8 cellular contexts compared by ENCODE assay signal in genomic region chr9:133702798-133703570, GRCh38. TPM values are rescaled to one million over a fixed set of nuclear protein-coding genes. Genes with fewer than 3 reads are reported as not detected.
A peak's percentile ranks its signal among the peaks of the same experiment; 100 is the strongest.
DNase-seq lines count a peak whose midpoint lies in the region; ATAC-seq and TF ChIP-seq lines count a peak whose summit lies in the region.

No MANE protein-coding gene starts in this region.

- H3K27me3 Mint-ChIP-seq in activated T-cell treated with anti-CD3 and anti-CD28 coated beads, Interleukin-2, amount 50 U/mL, for 72 hours (ENCODE audit: low read depth): no peaks in the 10 kb centered on the region

- peak; percentile 26 to 30 for ATAC-seq in activated T-cell treated with anti-CD3 and anti-CD28 coated beads, Interleukin-2, amount 50 U/mL, for 72 hours (replicated peaks in 1 of 2)
- ATAC-seq in GM21529 (IDR thresholded peaks at IDR 0.05; ENCODE audit: unreplicated experiment): no peak
- ATAC-seq in esophagus mucosa: no peak
- ATAC-seq in HG03457 (IDR thresholded peaks at IDR 0.05; ENCODE audit: unreplicated experiment): no peak

- DNase-seq in NCI-H510A (lab: John Stamatoyannopoulos, UW) (peak; percentile 33), right atrium auricular region (ENCODE audit: low spot score) (no peak), DMS53 (lab: John Stamatoyannopoulos, UW) (no peak)
- peak; percentile 25 to 33 for DNase-seq in activated T-cell treated with anti-CD3 and anti-CD28 coated beads, Interleukin-2, amount 50 U/mL, for 72 hours
- peak; percentile 42 for DNase-seq in stimulated activated CD8-positive, alpha-beta memory T cell treated with anti-CD3 and anti-CD28 coated beads, Interleukin-4, amount 100 ng/mL, for 48 hours

- peak overlapping the region; percentile 11 to 41 for H3K4me3 ChIP-seq in right atrium auricular region

- peaks cover 49% of the 10 kb centered on the region for H3K4me1 Mint-ChIP-seq in activated T-cell treated with anti-CD3 and anti-CD28 coated beads, Interleukin-2, amount 50 U/mL, for 72 hours (ENCODE audit: low read depth)

- peak overlapping the region; percentile 79 for H3K27ac Mint-ChIP-seq in activated T-cell treated with anti-CD3 and anti-CD28 coated beads, Interleukin-2, amount 50 U/mL, for 72 hours

- H3K9me3 ChIP-seq in right atrium auricular region: no peaks in the 10 kb centered on the region

- no peaks in the 10 kb centered on the region for H3K9me3 Mint-ChIP-seq in activated T-cell treated with anti-CD3 and anti-CD28 coated beads, Interleukin-2, amount 50 U/mL, for 72 hours

- peaks cover 0 to 2% of the 10 kb centered on the region in 2 donors for H3K36me3 Mint-ChIP-seq in activated T-cell treated with anti-CD3 and anti-CD28 coated beads, Interleukin-2, amount 50 U/mL, for 72 hours (ENCODE audit: insufficient read depth in 2 of 2)

- peak overlapping the region in 1 of 2 donors; percentile 14 for H3K27ac ChIP-seq in right atrium auricular region

- no peaks in the 10 kb centered on the region for H3K27me3 ChIP-seq in right atrium auricular region

- no peak for TF ChIP-seq CTCF in right atrium auricular region (IDR thresholded peaks at IDR 0.05)

- peaks cover 0 to 22% of the 10 kb centered on the region in 2 donors for H3K4me1 ChIP-seq in right atrium auricular region

- peak overlapping the region; percentile 89 to 90 for H3K4me3 Mint-ChIP-seq in activated T-cell treated with anti-CD3 and anti-CD28 coated beads, Interleukin-2, amount 50 U/mL, for 72 hours

- H3K36me3 ChIP-seq in right atrium auricular region: no peaks in the 10 kb centered on the region

RNA-seq across cellular contexts. Expression of gene SARDH, which starts 35.2 kb away (rescaled TPM):
- total RNA-seq in activated T-cell treated with anti-CD3 and anti-CD28 coated beads, Interleukin-2, amount 50 U/mL, for 72 hours: 1 to 10 TPM; 1.6 to 4.7 TPM
- under 1 TPM; 0.63 to 0.94 TPM for total RNA-seq in right atrium auricular region
- 0.12 TPM for total RNA-seq in esophagus mucosa

Comparison
In these comparisons a context has a peak if more than half of its experiments do, and no peak if none do; other contexts are left out.
1. DNase-seq: peak in NCI-H510A (single experiment), activated T-cell treated with anti-CD3 and anti-CD28 coated beads, Interleukin-2, amount 50 U/mL, for 72 hours (2 of 2) and stimulated activated CD8-positive, alpha-beta memory T cell treated with anti-CD3 and anti-CD28 coated beads, Interleukin-4, amount 100 ng/mL, for 48 hours (single experiment); none in right atrium auricular region (single experiment) and DMS53 (single experiment).
2. ATAC-seq: peak in activated T-cell treated with anti-CD3 and anti-CD28 coated beads, Interleukin-2, amount 50 U/mL, for 72 hours (2 of 2); none in GM21529 (single experiment), esophagus mucosa (single experiment) and HG03457 (single experiment).